In the genomic region with DNA sequence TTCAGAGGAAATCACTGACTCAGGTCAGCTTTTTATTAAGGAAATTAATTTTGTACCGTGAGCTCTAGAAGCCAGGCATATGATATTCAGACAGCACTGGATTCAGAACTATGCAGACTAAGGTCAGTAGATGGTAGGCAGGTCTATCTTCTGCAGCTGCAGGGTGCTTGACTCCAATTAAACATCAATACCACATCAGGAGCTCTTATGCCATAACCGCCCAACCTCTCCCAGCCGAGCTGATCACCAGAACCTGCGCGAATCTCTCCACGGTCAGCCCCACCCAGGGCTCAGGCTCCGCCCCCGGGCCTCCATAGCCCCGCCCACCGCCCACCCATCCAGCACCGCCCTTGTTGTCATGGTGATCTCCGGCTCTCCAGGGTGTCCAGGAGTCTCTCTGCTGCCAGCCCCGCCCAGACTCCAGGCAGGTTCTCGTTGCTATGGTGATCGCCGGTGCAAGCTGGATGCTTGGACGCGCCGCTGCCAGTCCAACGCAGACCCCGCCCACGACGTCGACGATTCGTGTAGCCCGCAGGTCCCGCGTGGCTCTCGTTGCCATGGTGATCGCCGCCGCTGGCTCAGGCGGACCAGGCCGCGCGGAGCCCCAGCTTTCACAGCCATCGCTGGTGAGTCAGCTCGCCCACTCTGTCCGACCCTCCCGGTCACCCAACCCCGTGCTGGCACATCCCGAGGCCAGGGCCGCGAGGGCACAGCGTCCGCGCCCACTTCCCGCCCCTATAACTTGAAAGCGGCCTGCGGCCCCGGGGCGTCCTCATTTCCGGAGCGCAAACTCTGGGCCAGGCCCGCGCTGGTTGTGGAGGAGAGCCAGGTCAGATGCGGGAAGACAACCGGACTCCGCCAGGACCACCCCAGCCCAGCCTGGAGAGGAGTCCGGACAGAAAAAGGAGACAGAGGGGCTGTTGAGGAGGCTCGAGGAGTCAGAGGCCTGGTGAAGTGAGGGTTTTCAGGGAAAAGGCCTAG, we compare ENCODE assay signal across 1 cellular context.
A peak's percentile ranks its signal among the peaks of the same experiment; 100 is the strongest.
TF ChIP-seq lines count a peak whose summit lies in the region.

A gene with protein sequence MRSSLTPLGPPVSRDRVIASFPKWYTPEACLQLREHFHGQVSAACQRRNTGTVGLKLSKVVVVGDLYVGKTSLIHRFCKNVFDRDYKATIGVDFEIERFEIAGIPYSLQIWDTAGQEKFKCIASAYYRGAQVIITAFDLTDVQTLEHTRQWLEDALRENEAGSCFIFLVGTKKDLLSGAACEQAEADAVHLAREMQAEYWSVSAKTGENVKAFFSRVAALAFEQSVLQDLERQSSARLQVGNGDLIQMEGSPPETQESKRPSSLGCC (plus strand): TSS at position 552 of the 981 bp plus-strand sequence. CDS start 1,140 bp downstream, outside the sequence.

TF ChIP-seq in HEK293, 187 proteins besides CTCF, POLR2A, EP300 and RAD21 (continued from another document and continues in another):
- no peak for TF ChIP-seq ZNF324 (tag by site-specific recombination; IDR thresholded peaks at IDR 0.05)
- TF ChIP-seq YY1 (tag by site-specific recombination; IDR thresholded peaks at IDR 0.05) = peak; percentile 42; the same call in 1 of the 2 replicates
- TF ChIP-seq ZNF221 (tag by site-specific recombination; IDR thresholded peaks at IDR 0.05; ENCODE audit: borderline replicate concordance) = no peak
- TF ChIP-seq, protein P1, sequence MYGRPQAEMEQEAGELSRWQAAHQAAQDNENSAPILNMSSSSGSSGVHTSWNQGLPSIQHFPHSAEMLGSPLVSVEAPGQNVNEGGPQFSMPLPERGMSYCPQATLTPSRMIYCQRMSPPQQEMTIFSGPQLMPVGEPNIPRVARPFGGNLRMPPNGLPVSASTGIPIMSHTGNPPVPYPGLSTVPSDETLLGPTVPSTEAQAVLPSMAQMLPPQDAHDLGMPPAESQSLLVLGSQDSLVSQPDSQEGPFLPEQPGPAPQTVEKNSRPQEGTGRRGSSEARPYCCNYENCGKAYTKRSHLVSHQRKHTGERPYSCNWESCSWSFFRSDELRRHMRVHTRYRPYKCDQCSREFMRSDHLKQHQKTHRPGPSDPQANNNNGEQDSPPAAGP (tag by site-specific recombination; IDR thresholded peaks at IDR 0.05) = 0 out of 2 replicates have a peak, but pooled peaks have one; percentile 22
- no peak for TF ChIP-seq ZNF24 (tag by site-specific recombination; IDR thresholded peaks at IDR 0.05)
- no peak for TF ChIP-seq ZNF132 (tag by site-specific recombination; IDR thresholded peaks at IDR 0.05; ENCODE audit: borderline replicate concordance)
- TF ChIP-seq, protein P2, sequence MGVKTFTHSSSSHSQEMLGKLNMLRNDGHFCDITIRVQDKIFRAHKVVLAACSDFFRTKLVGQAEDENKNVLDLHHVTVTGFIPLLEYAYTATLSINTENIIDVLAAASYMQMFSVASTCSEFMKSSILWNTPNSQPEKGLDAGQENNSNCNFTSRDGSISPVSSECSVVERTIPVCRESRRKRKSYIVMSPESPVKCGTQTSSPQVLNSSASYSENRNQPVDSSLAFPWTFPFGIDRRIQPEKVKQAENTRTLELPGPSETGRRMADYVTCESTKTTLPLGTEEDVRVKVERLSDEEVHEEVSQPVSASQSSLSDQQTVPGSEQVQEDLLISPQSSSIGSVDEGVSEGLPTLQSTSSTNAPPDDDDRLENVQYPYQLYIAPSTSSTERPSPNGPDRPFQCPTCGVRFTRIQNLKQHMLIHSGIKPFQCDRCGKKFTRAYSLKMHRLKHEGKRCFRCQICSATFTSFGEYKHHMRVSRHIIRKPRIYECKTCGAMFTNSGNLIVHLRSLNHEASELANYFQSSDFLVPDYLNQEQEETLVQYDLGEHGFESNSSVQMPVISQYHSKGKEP (tag by site-specific recombination; IDR thresholded peaks at IDR 0.05) = no peak
- no peak for TF ChIP-seq ZNF701 (tag by site-specific recombination; IDR thresholded peaks at IDR 0.05)
- TF ChIP-seq GLI4 (tag by site-specific recombination; IDR thresholded peaks at IDR 0.05) = no peak
- no peak for TF ChIP-seq ZNF416 (tag by site-specific recombination; IDR thresholded peaks at IDR 0.05)
- TF ChIP-seq EGR2 (tag by site-specific recombination; IDR thresholded peaks at IDR 0.05; ENCODE audit: low read depth) = peak; percentile 93
- TF ChIP-seq ZNF391 (tag by site-specific recombination; IDR thresholded peaks at IDR 0.05; ENCODE audit: borderline replicate concordance, low read depth) = no peak
- TF ChIP-seq ZNF791 (tag by site-specific recombination; IDR thresholded peaks at IDR 0.05) = no peak
- TF ChIP-seq, protein P3, sequence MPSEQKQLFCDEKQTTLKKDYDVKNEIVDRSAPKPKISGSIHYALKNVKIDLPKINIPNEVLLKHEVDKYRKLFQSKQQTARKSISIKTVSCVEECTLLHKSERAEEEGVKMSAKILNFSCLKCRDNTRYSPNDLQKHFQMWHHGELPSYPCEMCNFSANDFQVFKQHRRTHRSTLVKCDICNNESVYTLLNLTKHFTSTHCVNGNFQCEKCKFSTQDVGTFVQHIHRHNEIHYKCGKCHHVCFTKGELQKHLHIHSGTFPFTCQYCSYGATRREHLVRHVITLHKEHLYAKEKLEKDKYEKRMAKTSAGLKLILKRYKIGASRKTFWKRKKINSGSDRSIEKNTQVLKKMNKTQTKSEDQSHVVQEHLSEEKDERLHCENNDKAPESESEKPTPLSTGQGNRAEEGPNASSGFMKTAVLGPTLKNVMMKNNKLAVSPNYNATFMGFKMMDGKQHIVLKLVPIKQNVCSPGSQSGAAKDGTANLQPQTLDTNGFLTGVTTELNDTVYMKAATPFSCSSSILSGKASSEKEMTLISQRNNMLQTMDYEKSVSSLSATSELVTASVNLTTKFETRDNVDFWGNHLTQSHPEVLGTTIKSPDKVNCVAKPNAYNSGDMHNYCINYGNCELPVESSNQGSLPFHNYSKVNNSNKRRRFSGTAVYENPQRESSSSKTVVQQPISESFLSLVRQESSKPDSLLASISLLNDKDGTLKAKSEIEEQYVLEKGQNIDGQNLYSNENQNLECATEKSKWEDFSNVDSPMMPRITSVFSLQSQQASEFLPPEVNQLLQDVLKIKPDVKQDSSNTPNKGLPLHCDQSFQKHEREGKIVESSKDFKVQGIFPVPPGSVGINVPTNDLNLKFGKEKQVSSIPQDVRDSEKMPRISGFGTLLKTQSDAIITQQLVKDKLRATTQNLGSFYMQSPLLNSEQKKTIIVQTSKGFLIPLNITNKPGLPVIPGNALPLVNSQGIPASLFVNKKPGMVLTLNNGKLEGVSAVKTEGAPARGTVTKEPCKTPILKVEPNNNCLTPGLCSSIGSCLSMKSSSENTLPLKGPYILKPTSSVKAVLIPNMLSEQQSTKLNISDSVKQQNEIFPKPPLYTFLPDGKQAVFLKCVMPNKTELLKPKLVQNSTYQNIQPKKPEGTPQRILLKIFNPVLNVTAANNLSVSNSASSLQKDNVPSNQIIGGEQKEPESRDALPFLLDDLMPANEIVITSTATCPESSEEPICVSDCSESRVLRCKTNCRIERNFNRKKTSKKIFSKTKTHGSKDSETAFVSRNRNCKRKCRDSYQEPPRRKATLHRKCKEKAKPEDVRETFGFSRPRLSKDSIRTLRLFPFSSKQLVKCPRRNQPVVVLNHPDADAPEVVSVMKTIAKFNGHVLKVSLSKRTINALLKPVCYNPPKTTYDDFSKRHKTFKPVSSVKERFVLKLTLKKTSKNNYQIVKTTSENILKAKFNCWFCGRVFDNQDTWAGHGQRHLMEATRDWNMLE (tag by site-specific recombination; conservative IDR thresholded peaks at IDR 0.05; ENCODE audit: low read depth) = no peak
- TF ChIP-seq FEZF1 (tag by site-specific recombination; IDR thresholded peaks at IDR 0.05) = no peak
- TF ChIP-seq MEIS1 (CRISPR knock-in tag; IDR thresholded peaks at IDR 0.05; ENCODE audit: borderline replicate concordance) = no peak
- TF ChIP-seq, protein P4, sequence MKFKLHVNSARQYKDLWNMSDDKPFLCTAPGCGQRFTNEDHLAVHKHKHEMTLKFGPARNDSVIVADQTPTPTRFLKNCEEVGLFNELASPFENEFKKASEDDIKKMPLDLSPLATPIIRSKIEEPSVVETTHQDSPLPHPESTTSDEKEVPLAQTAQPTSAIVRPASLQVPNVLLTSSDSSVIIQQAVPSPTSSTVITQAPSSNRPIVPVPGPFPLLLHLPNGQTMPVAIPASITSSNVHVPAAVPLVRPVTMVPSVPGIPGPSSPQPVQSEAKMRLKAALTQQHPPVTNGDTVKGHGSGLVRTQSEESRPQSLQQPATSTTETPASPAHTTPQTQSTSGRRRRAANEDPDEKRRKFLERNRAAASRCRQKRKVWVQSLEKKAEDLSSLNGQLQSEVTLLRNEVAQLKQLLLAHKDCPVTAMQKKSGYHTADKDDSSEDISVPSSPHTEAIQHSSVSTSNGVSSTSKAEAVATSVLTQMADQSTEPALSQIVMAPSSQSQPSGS (tag by site-specific recombination; IDR thresholded peaks at IDR 0.05; ENCODE audit: low read depth) = no peak
- no peak for TF ChIP-seq BCL11A (tag by site-specific recombination; IDR thresholded peaks at IDR 0.05; ENCODE audit: low read depth)
- TF ChIP-seq, protein P5, sequence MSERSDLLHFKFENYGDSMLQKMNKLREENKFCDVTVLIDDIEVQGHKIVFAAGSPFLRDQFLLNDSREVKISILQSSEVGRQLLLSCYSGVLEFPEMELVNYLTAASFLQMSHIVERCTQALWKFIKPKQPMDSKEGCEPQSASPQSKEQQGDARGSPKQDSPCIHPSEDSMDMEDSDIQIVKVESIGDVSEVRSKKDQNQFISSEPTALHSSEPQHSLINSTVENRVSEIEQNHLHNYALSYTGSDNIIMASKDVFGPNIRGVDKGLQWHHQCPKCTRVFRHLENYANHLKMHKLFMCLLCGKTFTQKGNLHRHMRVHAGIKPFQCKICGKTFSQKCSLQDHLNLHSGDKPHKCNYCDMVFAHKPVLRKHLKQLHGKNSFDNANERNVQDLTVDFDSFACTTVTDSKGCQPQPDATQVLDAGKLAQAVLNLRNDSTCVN (tag by site-specific recombination; optimal IDR thresholded peaks at IDR 0.05) = peak; percentile 77
- TF ChIP-seq ZBTB1 (tag by site-specific recombination; IDR thresholded peaks at IDR 0.05) = no peak
- TF ChIP-seq ZNF423 (tag by site-specific recombination; IDR thresholded peaks at IDR 0.05) = no peak
- TF ChIP-seq ZNF140 (tag by site-specific recombination; IDR thresholded peaks at IDR 0.05) = no peak
- TF ChIP-seq ZFP37 (tag by site-specific recombination; IDR thresholded peaks at IDR 0.05) = no peak
- 0 out of 2 replicates have a peak, but pooled peaks have one; percentile 38 for TF ChIP-seq ZNF341 (tag by site-specific recombination; IDR thresholded peaks at IDR 0.05; ENCODE audit: low read depth)
- TF ChIP-seq ZNF560 (tag by site-specific recombination; IDR thresholded peaks at IDR 0.05; ENCODE audit: borderline replicate concordance) = no peak
- TF ChIP-seq ZNF426 (tag by site-specific recombination; IDR thresholded peaks at IDR 0.05) = no peak
- TF ChIP-seq ZNF311 (tag by site-specific recombination; IDR thresholded peaks at IDR 0.05; ENCODE audit: borderline replicate concordance) = no peak
- TF ChIP-seq ZNF623 (tag by site-specific recombination; IDR thresholded peaks at IDR 0.05) = no peak
- TF ChIP-seq ZNF830 (tag by site-specific recombination; IDR thresholded peaks at IDR 0.05; ENCODE audit: low read depth) = no peak
- TF ChIP-seq, protein P6, sequence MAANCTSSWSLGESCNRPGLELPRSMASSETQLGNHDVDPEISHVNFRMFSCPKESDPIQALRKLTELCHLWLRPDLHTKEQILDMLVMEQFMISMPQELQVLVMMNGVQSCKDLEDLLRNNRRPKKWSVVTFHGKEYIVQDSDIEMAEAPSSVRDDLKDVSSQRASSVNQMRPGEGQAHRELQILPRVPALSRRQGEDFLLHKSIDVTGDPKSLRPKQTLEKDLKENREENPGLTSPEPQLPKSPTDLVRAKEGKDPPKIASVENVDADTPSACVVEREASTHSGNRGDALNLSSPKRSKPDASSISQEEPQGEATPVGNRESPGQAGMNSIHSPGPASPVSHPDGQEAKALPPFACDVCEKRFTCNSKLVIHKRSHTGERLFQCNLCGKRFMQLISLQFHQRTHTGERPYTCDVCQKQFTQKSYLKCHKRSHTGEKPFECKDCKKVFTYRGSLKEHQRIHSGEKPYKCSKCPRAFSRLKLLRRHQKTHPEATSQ (tag by site-specific recombination; IDR thresholded peaks at IDR 0.05) = peak; percentile 33; the same call in 1 of the 2 replicates
- no peak for TF ChIP-seq GLI2 (tag by site-specific recombination; IDR thresholded peaks at IDR 0.05; ENCODE audit: borderline replicate concordance, low read depth)
- TF ChIP-seq ZNF48 (tag by site-specific recombination; IDR thresholded peaks at IDR 0.05) = no peak
- TF ChIP-seq ZNF133 (tag by site-specific recombination; IDR thresholded peaks at IDR 0.05) = no peak
- no peak for TF ChIP-seq ZNF677 (tag by site-specific recombination; IDR thresholded peaks at IDR 0.05)
- no peak for TF ChIP-seq OSR2 (tag by site-specific recombination; IDR thresholded peaks at IDR 0.05)
- TF ChIP-seq ZFP69B (tag by site-specific recombination; IDR thresholded peaks at IDR 0.05) = no peak
- TF ChIP-seq IKZF3 (tag by site-specific recombination; IDR thresholded peaks at IDR 0.05) = no peak
- TF ChIP-seq ZNF610 (tag by site-specific recombination; IDR thresholded peaks at IDR 0.05; ENCODE audit: borderline replicate concordance) = no peak
- peak; percentile 55; the same call in 1 of the 2 replicates for TF ChIP-seq ZEB2 (tag by site-specific recombination; IDR thresholded peaks at IDR 0.05)
- TF ChIP-seq ZNF837 (tag by site-specific recombination; IDR thresholded peaks at IDR 0.05) = no peak
- TF ChIP-seq ZNF792 (tag by site-specific recombination; IDR thresholded peaks at IDR 0.05) = no peak
- no peak for TF ChIP-seq ZNF776 (tag by site-specific recombination; IDR thresholded peaks at IDR 0.05; ENCODE audit: borderline replicate concordance)
- no peak for TF ChIP-seq ZNF239 (tag by site-specific recombination; IDR thresholded peaks at IDR 0.05)
- TF ChIP-seq ZNF223 (tag by site-specific recombination; IDR thresholded peaks at IDR 0.05) = no peak
- TF ChIP-seq WT1 (tag by site-specific recombination; IDR thresholded peaks at IDR 0.05) = no peak
- TF ChIP-seq ZNF302 (tag by site-specific recombination; IDR thresholded peaks at IDR 0.05; ENCODE audit: low read depth) = no peak
- TF ChIP-seq ZBTB48 (tag by site-specific recombination; IDR thresholded peaks at IDR 0.05) = no peak
- TF ChIP-seq ZNF2 (tag by site-specific recombination; IDR thresholded peaks at IDR 0.05) = 0 out of 2 replicates have a peak, but pooled peaks have one; percentile 33
- TF ChIP-seq, protein P7, sequence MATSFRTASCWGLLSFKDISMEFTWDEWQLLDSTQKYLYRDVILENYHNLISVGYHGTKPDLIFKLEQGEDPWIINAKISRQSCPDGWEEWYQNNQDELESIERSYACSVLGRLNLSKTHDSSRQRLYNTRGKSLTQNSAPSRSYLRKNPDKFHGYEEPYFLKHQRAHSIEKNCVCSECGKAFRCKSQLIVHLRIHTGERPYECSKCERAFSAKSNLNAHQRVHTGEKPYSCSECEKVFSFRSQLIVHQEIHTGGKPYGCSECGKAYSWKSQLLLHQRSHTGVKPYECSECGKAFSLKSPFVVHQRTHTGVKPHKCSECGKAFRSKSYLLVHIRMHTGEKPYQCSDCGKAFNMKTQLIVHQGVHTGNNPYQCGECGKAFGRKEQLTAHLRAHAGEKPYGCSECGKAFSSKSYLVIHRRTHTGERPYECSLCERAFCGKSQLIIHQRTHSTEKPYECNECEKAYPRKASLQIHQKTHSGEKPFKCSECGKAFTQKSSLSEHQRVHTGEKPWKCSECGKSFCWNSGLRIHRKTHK (tag by site-specific recombination; IDR thresholded peaks at IDR 0.05) = no peak
- peak; percentile 74 for TF ChIP-seq KLF9 (tag by site-specific recombination; IDR thresholded peaks at IDR 0.05; ENCODE audit: low read depth)
- peak; percentile 91 for TF ChIP-seq SP3 (tag by site-specific recombination; IDR thresholded peaks at IDR 0.05)
- TF ChIP-seq ZNF184 (tag by site-specific recombination; IDR thresholded peaks at IDR 0.05) = no peak
- no peak for TF ChIP-seq ZNF266 (tag by site-specific recombination; IDR thresholded peaks at IDR 0.05; ENCODE audit: low read depth)
- TF ChIP-seq ZNF544 (tag by site-specific recombination; IDR thresholded peaks at IDR 0.05) = no peak
